In genomic region chr6:17966451-17966850, GRCh38 we compare ENCODE assay signal across 14 cellular contexts. TPM values are rescaled to one million over a fixed set of nuclear protein-coding genes. Genes with fewer than 3 reads are reported as not detected.
A peak's percentile ranks its signal among the peaks of the same experiment; 100 is the strongest.
DNase-seq lines count a peak whose midpoint lies in the region; ATAC-seq and TF ChIP-seq lines count a peak whose summit lies in the region.
"Had no signal": no experiment of that assay in that cellular context is flagged by ENCODE, and none has a peak within 500 bp of the region (broad histone marks: within the 10 kb centered on the region; RNA-seq: fewer than 3 reads in every experiment).

No MANE protein-coding gene starts in this region.

- intact Hi-C loops in left ventricle myocardium inferior (cut with micrococcal nuclease), result no loop called here
- intact Hi-C loops in cardiac septum (cut with DNase I), result no loop called here
- intact Hi-C loops in esophagus muscularis mucosa (cut with DNase I), result no loop called here
- intact Hi-C loops in psoas muscle (cut with DNase I), result loop anchor here in 1 of 2 donors (5.0 kb wide), 1 partner anchor 34 kb away; no protein-coding TSS in a partner anchor

- H3K4me3 ChIP-seq in left ventricle myocardium inferior, result no peak overlapping the region
- H3K4me3 ChIP-seq in esophagus muscularis mucosa, result no peak overlapping the region
- H3K4me3 ChIP-seq in psoas muscle, result no peak overlapping the region
- H3K4me3 ChIP-seq: GM12878 had no signal

- no peaks in the 10 kb centered on the region for H3K36me3 ChIP-seq in left ventricle myocardium inferior
- H3K36me3 ChIP-seq in esophagus muscularis mucosa, result no peaks in the 10 kb centered on the region
- no peaks in the 10 kb centered on the region for H3K36me3 ChIP-seq in psoas muscle (ENCODE audit: insufficient read depth in 1 of 2, low read depth in 1 of 2)

- no peaks in the 10 kb centered on the region for H3K27me3 ChIP-seq in left ventricle myocardium inferior (ENCODE audit: low read depth)
- no peaks in the 10 kb centered on the region for H3K27me3 ChIP-seq in esophagus muscularis mucosa
- no peaks in the 10 kb centered on the region for H3K27me3 ChIP-seq in psoas muscle (ENCODE audit: insufficient read depth in 3 of 3, low read length in 2 of 3)

- WGBS in esophagus muscularis mucosa, result 78% methylated on average over 2 of the region's 2 CpGs
- 91 to 95% (median 94%) methylated on average over 2 of the region's 2 CpGs for whole genome bisulfite sequencing in psoas muscle, 3 donors

- TF ChIP-seq EP300 in esophagus muscularis mucosa (IDR thresholded peaks at IDR 0.05), result no peak

- DNase-seq in left ventricle myocardium inferior (no peak), cardiac septum (ENCODE audit: low spot score) (no peak), esophagus muscularis mucosa (ENCODE audit: extremely low spot score) (no peak), psoas muscle (no peak), ureter (ENCODE audit: low spot score) (no peak), SIG-M5 treated with dmso at 0.1 percent for 504 hours (lab: John Stamatoyannopoulos, UW; ENCODE audit: unreplicated experiment) (no peak), NCI-H1930 (lab: John Stamatoyannopoulos, UW) (no peak)
- DNase-seq in effector CD8-positive, alpha-beta T cell (lab: John Stamatoyannopoulos, UW), result no peak
- DNase-seq: 8988T, C1 segment of cervical spinal cord, H9, NCI-H345, NCI-H526 treated with DMSO at 0.1 percent for 48 hours had no signal

- H3K9me3 ChIP-seq in left ventricle myocardium inferior (replicated peaks) (no peaks in the 10 kb centered on the region), esophagus muscularis mucosa (no peaks in the 10 kb centered on the region), psoas muscle (no peaks in the 10 kb centered on the region)

- ATAC-seq in psoas muscle, result no peak
- ATAC-seq: GM12878 had no signal

- H3K4me1 ChIP-seq in left ventricle myocardium inferior, result peaks cover 96% of the 10 kb centered on the region
- H3K4me1 ChIP-seq in esophagus muscularis mucosa, result peaks cover 64 to 92% (median 79%) of the 10 kb centered on the region in 4 donors
- H3K4me1 ChIP-seq in psoas muscle, result peaks cover 81% of the 10 kb centered on the region

- peak overlapping the region; percentile 58 for H3K27ac ChIP-seq in left ventricle myocardium inferior (replicated peaks)
- peak overlapping the region; percentile 72 to 78 (median 75) for H3K27ac ChIP-seq in esophagus muscularis mucosa (replicated peaks in 1 of 4)
- peak overlapping the region; percentile 56 for H3K27ac ChIP-seq in psoas muscle

- TF ChIP-seq POLR2A in esophagus muscularis mucosa (IDR thresholded peaks at IDR 0.05; ENCODE audit: low read depth), result no peak

- TF ChIP-seq CTCF in left ventricle myocardium inferior (IDR thresholded peaks at IDR 0.05; ENCODE audit: borderline replicate concordance) (no peak), esophagus muscularis mucosa (IDR thresholded peaks at IDR 0.05) (no peak), psoas muscle (IDR thresholded peaks at IDR 0.05) (no peak)

RNA-seq across cellular contexts. Expression of gene KIF13A, which starts 21.0 kb away (rescaled TPM):
- total RNA-seq in left ventricle myocardium inferior (85.7 TPM), cardiac septum (145 TPM), esophagus muscularis mucosa (10 to 100 TPM; 63.8 to 86.3 (median 78.2) TPM), psoas muscle (10 to 100 TPM; 62.0 to 80.2 (median 75.0) TPM), ureter (57.7 TPM)
- 10 to 100 TPM; 17.0 to 75.0 (median 27.7) TPM for polyA plus RNA-seq in psoas muscle
